27 cellular contexts compared by ENCODE assay signal in the genomic region with DNA sequence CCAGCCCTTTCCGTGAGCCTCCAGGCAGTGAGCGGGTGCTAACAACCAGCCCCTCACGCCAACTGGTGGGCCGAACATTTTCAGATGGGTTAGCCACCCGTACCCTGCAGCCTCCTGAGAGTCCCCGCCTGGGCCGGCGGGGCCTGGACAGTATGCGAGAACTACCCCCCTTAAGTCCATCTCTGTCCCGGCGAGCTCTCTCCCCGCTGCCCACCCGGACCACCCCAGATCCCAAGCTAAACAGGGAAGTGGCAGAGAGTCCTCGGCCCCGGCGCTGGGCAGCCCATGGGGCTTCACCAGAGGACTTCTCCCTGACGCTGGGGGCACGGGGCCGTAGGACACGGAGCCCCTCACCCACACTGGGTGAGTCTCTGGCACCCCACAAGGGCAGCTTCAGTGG. TPM values are rescaled to one million over a fixed set of nuclear protein-coding genes. Genes with fewer than 3 reads are reported as not detected.
DNase-seq lines count a peak whose midpoint lies in the region; ATAC-seq and TF ChIP-seq lines count a peak whose summit lies in the region.
"Had no signal": no experiment of that assay in that cellular context is flagged by ENCODE, and none has a peak within 500 bp of the region (broad histone marks: within the 10 kb centered on the region; RNA-seq: fewer than 3 reads in every experiment).

No MANE protein-coding gene starts in this region.

- DNase-seq in heart left ventricle = no peak
- no peak for DNase-seq in cardiac septum (ENCODE audit: low spot score)
- no peak for DNase-seq in caudate nucleus (lab: John Stamatoyannopoulos, UW)
- DNase-seq in neuronal stem cell (ENCODE audit: low spot score) = no peak
- no peak for DNase-seq in thoracic aorta (ENCODE audit: low spot score)
- DNase-seq in SIG-M5 (lab: John Stamatoyannopoulos, UW) = no peak
- no peak for DNase-seq in SW480 (ENCODE audit: low spot score)
- DNase-seq: AML-193; Calu3; CD8-positive, alpha-beta T cell; GDM1; GOT3; HCEC 1CT; KBM-7; MM.1S; NCI-H1092; NCI-H1436; NCI-H187 treated with DMSO at 0.1 percent for 48 hours; NCI-H2107; NCI-H446 treated with DMSO at 0.1 percent for 48 hours; NCI-H526 treated with DMSO at 0.1 percent for 48 hours; PC-3 had no signal

- no peak overlapping the region for H4K8ac ChIP-seq in neuronal stem cell (ENCODE audit: low read depth, low read length)

- H3K4me1 ChIP-seq in heart left ventricle (peaks cover 0 to 82% (median 53%) of the 10 kb centered on the region in 12 donors), neuronal stem cell (ENCODE audit: control insufficient read depth in 2 of 2, insufficient read depth in 1 of 2, low read depth in 1 of 2, low read length in 2 of 2) (peaks cover 4% of the 10 kb centered on the region in 2 donors), thoracic aorta (ENCODE audit: control insufficient read depth in 1 of 2, low read depth in 2 of 2) (peaks cover under 1 to 63% of the 10 kb centered on the region in 2 donors)

- H2BK12ac ChIP-seq in neuronal stem cell (ENCODE audit: low read length) = no peak overlapping the region

- peak overlapping the region; percentile 45 for H3K23ac ChIP-seq in neuronal stem cell (ENCODE audit: low read depth, low read length, poor library complexity)

- H3K4ac ChIP-seq in neuronal stem cell (ENCODE audit: low read length) = no peak overlapping the region

- no peak overlapping the region for H3K4me2 ChIP-seq in neuronal stem cell (ENCODE audit: insufficient read depth, low read length, poor library complexity, severe bottlenecking)

- TF ChIP-seq CTCF in heart left ventricle (IDR thresholded peaks at IDR 0.05) (no peak), thoracic aorta (IDR thresholded peaks at IDR 0.05) (no peak)

- H3K79me1 ChIP-seq in neuronal stem cell (ENCODE audit: low read depth, low read length) = peaks cover 13% of the 10 kb centered on the region

- intact Hi-C loops in heart left ventricle (cut with DNase I) (no loop called here), cardiac septum (cut with DNase I) (no loop called here)

- H3K27ac ChIP-seq in heart left ventricle (peak overlapping the region in 10 of 12 donors; percentile 32 to 81 (median 58)), caudate nucleus (ENCODE audit: low read depth, low read length) (peak overlapping the region; percentile 86), neuronal stem cell (replicated peaks; ENCODE audit: low read length) (no peak overlapping the region), thoracic aorta (peak overlapping the region; percentile 11 to 57)
- H3K27ac ChIP-seq: HL-60 had no signal

- no peak for ATAC-seq in heart left ventricle
- no peak for ATAC-seq in thoracic aorta (ENCODE audit: insufficient number of reproducible peaks, low FRiP score, low read depth)
- ATAC-seq: CD8-positive, alpha-beta T cell; PC-3 had no signal

- no peaks in the 10 kb centered on the region for H3K27me3 ChIP-seq in heart left ventricle
- H3K27me3 ChIP-seq in neuronal stem cell (ENCODE audit: control insufficient read depth in 3 of 3, insufficient read depth in 3 of 3, low read depth in 1 of 3, low read length in 3 of 3) = no peaks in the 10 kb centered on the region
- H3K27me3 ChIP-seq in thoracic aorta (replicated peaks; ENCODE audit: insufficient read depth) = no peaks in the 10 kb centered on the region

- H2BK120ac ChIP-seq in neuronal stem cell (ENCODE audit: low read depth, low read length) = no peak overlapping the region

- H2AK5ac ChIP-seq in neuronal stem cell (ENCODE audit: low read depth, low read length) = no peak overlapping the region

- no peak overlapping the region for H3K4me3 ChIP-seq in heart left ventricle
- peak overlapping the region in 1 of 2 donors; percentile 45 for H3K4me3 ChIP-seq in neuronal stem cell (ENCODE audit: low read length in 2 of 2)
- H3K4me3 ChIP-seq in thoracic aorta = no peak overlapping the region

- H3K36me3 ChIP-seq in heart left ventricle (peaks cover 8 to 97% (median 83%) of the 10 kb centered on the region in 9 donors), neuronal stem cell (replicated peaks in 1 of 2; ENCODE audit: control insufficient read depth in 2 of 2, insufficient read depth in 2 of 2, low read length in 2 of 2) (peaks cover 65 to 95% of the 10 kb centered on the region in 2 donors), thoracic aorta (peaks cover 61% of the 10 kb centered on the region)

- H2BK15ac ChIP-seq in neuronal stem cell (ENCODE audit: low read length) = no peak overlapping the region

- no peak overlapping the region for H2BK5ac ChIP-seq in neuronal stem cell (ENCODE audit: low read length)

- no peak overlapping the region for H2AFZ ChIP-seq in neuronal stem cell (ENCODE audit: low read length)

- no peak overlapping the region for H3K14ac ChIP-seq in neuronal stem cell (ENCODE audit: low read length)

- H4K91ac ChIP-seq in neuronal stem cell (ENCODE audit: low read depth, low read length, poor library complexity) = no peak overlapping the region

- WGBS in heart left ventricle, 4 donors = 74 to 94% (median 87%) methylated on average over 15 to 20 of the region's 20 CpGs
- WGBS in neuronal stem cell (ENCODE audit: extremely low coverage in 2 of 2, insufficient read length in 2 of 2, insufficient replicate concordance in 1 of 2), 2 donors = no CpG with 5 or more reads among the region's 20 CpGs

- TF ChIP-seq POLR2A in heart left ventricle (IDR thresholded peaks at IDR 0.05) = no peak

- no peak overlapping the region for H3K9ac ChIP-seq in neuronal stem cell (ENCODE audit: low read depth, low read length, poor library complexity)

- H3K9me3 ChIP-seq in heart left ventricle (no peaks in the 10 kb centered on the region), neuronal stem cell (replicated peaks in 1 of 2; ENCODE audit: control insufficient read depth in 2 of 2, insufficient read depth in 1 of 2, low read depth in 1 of 2, low read length in 2 of 2) (no peaks in the 10 kb centered on the region), thoracic aorta (no peaks in the 10 kb centered on the region)

- no peak overlapping the region for H3K18ac ChIP-seq in neuronal stem cell (ENCODE audit: low read length)

RNA-seq across cellular contexts. Expression of gene PHLDB1, which starts 20.6 kb away (rescaled TPM):
- total RNA-seq in heart left ventricle (100 to 1,000 TPM in 7 of 9 donors, 10 to 100 TPM in 2; 86.0 to 124 (median 113) TPM), cardiac septum (155 TPM), thoracic aorta (100 to 1,000 TPM; 206 to 377 TPM)
- polyA plus RNA-seq in heart left ventricle = 100 to 1,000 TPM; 104 to 129 TPM
- polyA plus RNA-seq in neuronal stem cell (2013, experiment 1 of 2) = 68.9 TPM
- 69.2 TPM for polyA plus RNA-seq in neuronal stem cell (2013, experiment 2 of 2)

RNA-seq across cellular contexts. Expression of gene TREH, which starts 51.4 kb away (rescaled TPM):
- total RNA-seq in heart left ventricle (not detected), cardiac septum (not detected), thoracic aorta (not detected)
- polyA plus RNA-seq in heart left ventricle = 1 to 10 TPM in 1 of 2 donors, under 1 TPM in 1; 0.17 to 1.7 TPM
- not detected for polyA plus RNA-seq in neuronal stem cell (2013, experiment 1 of 2)
- polyA plus RNA-seq in neuronal stem cell (2013, experiment 2 of 2) = not detected
- total RNA-seq: A172; CD8-positive, alpha-beta T cell; Daoy; PC-3; RPMI7951 had no signal
- polyA plus RNA-seq: AG04450 had no signal

RNA-seq across cellular contexts. Expression of gene ARCN1, which starts 55.8 kb away (rescaled TPM):
- total RNA-seq in heart left ventricle = 100 to 1,000 TPM in 4 of 9 donors, 10 to 100 TPM in 5; 87.6 to 127 (median 99.6) TPM
- polyA plus RNA-seq in heart left ventricle = 100 to 1,000 TPM in 1 of 2 donors, 10 to 100 TPM in 1; 53.1 to 107 TPM
- total RNA-seq in cardiac septum = 118 TPM
- polyA plus RNA-seq in neuronal stem cell (2013, experiment 1 of 2) = 126 TPM
- polyA plus RNA-seq in neuronal stem cell (2013, experiment 2 of 2) = 128 TPM
- 100 to 1,000 TPM; 116 to 125 TPM for total RNA-seq in thoracic aorta
